Comparison of ENCODE assay signal across 8 cellular contexts in genomic region chr5:111774525-111774924, GRCh38. TPM values are rescaled to one million over a fixed set of nuclear protein-coding genes. Genes with fewer than 3 reads are reported as not detected.
DNase-seq lines count a peak whose midpoint lies in the region; ATAC-seq and TF ChIP-seq lines count a peak whose summit lies in the region.

No MANE protein-coding gene starts in this region.

- no peaks in the 10 kb centered on the region for H3K79me2 ChIP-seq in parathyroid adenoma

- H3K4me3 Mint-ChIP-seq in MCF 10A (ENCODE audit: unreplicated experiment) (no peak overlapping the region), T-cell (no peak overlapping the region)

- no peak overlapping the region for H3K4me3 ChIP-seq in parathyroid adenoma (ENCODE audit: low read depth, low read length)

- intact Hi-C loops in MCF 10A (cut with micrococcal nuclease) = no loop called here

- DNase-seq in LoVo (ENCODE audit: low spot score) (peak; percentile 32), MCF 10A (ENCODE audit: unreplicated experiment) (peak; percentile 68), T-cell (no peak), RWPE1 (ENCODE audit: low spot score) (no peak)
- no peak for DNase-seq in effector CD4-positive, alpha-beta T cell

- CTCF ChIA-PET in MCF 10A (lab: Yijun Ruan, JAX) (no interaction called here), T-cell (lab: Charles Lee) (no interaction called here), RWPE1 (lab: Yijun Ruan, JAX) (no interaction called here)

- no peaks in the 10 kb centered on the region for H3K4me1 ChIP-seq in parathyroid adenoma

- BruUV-seq in MCF 10A (replicated peaks; lab: Mats Ljungman, UMichigan) = no TSS peak

- H3K9me3 Mint-ChIP-seq in MCF 10A (ENCODE audit: unreplicated experiment) (no peaks in the 10 kb centered on the region), T-cell (no peaks in the 10 kb centered on the region)

- H3K27me3 ChIP-seq in parathyroid adenoma (ENCODE audit: control insufficient read depth, insufficient read depth, low read length) = no peaks in the 10 kb centered on the region

- TF ChIP-seq CTCF in MCF 10A (IDR thresholded peaks at IDR 0.05; ENCODE audit: unreplicated experiment) (no peak), parathyroid adenoma (IDR thresholded peaks at IDR 0.05) (no peak), RWPE1 (conservative IDR thresholded peaks at IDR 0.05; ENCODE audit: low read depth) (no peak)

- H3K36me3 Mint-ChIP-seq in MCF 10A (ENCODE audit: insufficient read depth, unreplicated experiment) (no peaks in the 10 kb centered on the region), T-cell (no peaks in the 10 kb centered on the region)

- H3K27ac Mint-ChIP-seq in MCF 10A (ENCODE audit: low read depth, unreplicated experiment) (no peak overlapping the region), T-cell (no peak overlapping the region)

- H3K27ac ChIP-seq in parathyroid adenoma (no peak overlapping the region), RWPE1 (no peak overlapping the region)

- H3K9ac ChIP-seq in parathyroid adenoma = no peak overlapping the region

- peaks cover 11% of the 10 kb centered on the region for H3K4me1 Mint-ChIP-seq in MCF 10A (ENCODE audit: insufficient read depth, unreplicated experiment)
- no peaks in the 10 kb centered on the region for H3K4me1 Mint-ChIP-seq in T-cell

- H3K4me2 ChIP-seq in parathyroid adenoma (ENCODE audit: low read length) = no peak overlapping the region

- H3K36me3 ChIP-seq in parathyroid adenoma (ENCODE audit: control insufficient read depth, insufficient read depth, low read length) = no peaks in the 10 kb centered on the region

- H3K27me3 Mint-ChIP-seq in MCF 10A (ENCODE audit: insufficient read depth, unreplicated experiment) (no peaks in the 10 kb centered on the region), T-cell (peaks cover 3% of the 10 kb centered on the region in 2 donors)

- peak overlapping the region; percentile 27 for H2AFZ ChIP-seq in parathyroid adenoma

- POLR2A ChIA-PET in MCF 10A (lab: Yijun Ruan, JAX) = no interaction called here
- POLR2A ChIA-PET in T-cell (lab: Charles Lee) = no interaction called here
- POLR2A ChIA-PET in RWPE1 (lab: Yijun Ruan, JAX; ENCODE audit: low non-redundant PET) = no interaction called here

- no peaks in the 10 kb centered on the region for H3K9me3 ChIP-seq in parathyroid adenoma (ENCODE audit: control insufficient read depth, low read length)

- peak; percentile 70 for ATAC-seq in GM18511 (IDR thresholded peaks at IDR 0.05; ENCODE audit: unreplicated experiment)
- ATAC-seq in GM21717 (IDR thresholded peaks at IDR 0.05; ENCODE audit: unreplicated experiment) = no peak
- no peak for ATAC-seq in T-cell (replicated peaks in 1 of 4)

RNA-seq across cellular contexts. Expression of gene NREP, which starts 17.5 kb away (rescaled TPM):
- total RNA-seq in MCF 10A (2022) = 2.5 and 7.0 TPM in 2 replicates
- total RNA-seq in T-cell = 1 to 10 TPM; 2.1 to 9.0 (median 4.6) TPM

Comparison
In these comparisons a context has a peak if more than half of its experiments do, and no peak if none do; other contexts are left out.
1. DNase-seq: peak in LoVo (single experiment) and MCF 10A (single experiment); none in T-cell (0 of 34), RWPE1 (single experiment) and effector CD4-positive, alpha-beta T cell (single experiment).